Comparison of ENCODE assay signal across 15 cellular contexts in genomic region chr2:36463365-36463764, GRCh38.
A peak's percentile ranks its signal among the peaks of the same experiment; 100 is the strongest.
DNase-seq lines count a peak whose midpoint lies in the region; ATAC-seq and TF ChIP-seq lines count a peak whose summit lies in the region.
"Had no signal": no experiment of that assay in that cellular context is flagged by ENCODE, and none has a peak within 500 bp of the region (broad histone marks: within the 10 kb centered on the region; RNA-seq: fewer than 3 reads in every experiment).

No MANE protein-coding gene starts in this region.

- no peaks in the 10 kb centered on the region for H3K27me3 ChIP-seq in H7 (ENCODE audit: control insufficient read depth, insufficient read depth, low read length)
- no peaks in the 10 kb centered on the region for H3K27me3 ChIP-seq in esophagus muscularis mucosa
- no peaks in the 10 kb centered on the region for H3K27me3 ChIP-seq in CD4-positive, alpha-beta T cell (ENCODE audit: control insufficient read depth, insufficient read depth, low read length)

- H3K27ac ChIP-seq in esophagus muscularis mucosa (replicated peaks in 1 of 4): peak overlapping the region; percentile 6 to 70 (median 32)
- H3K27ac ChIP-seq in CD4-positive, alpha-beta T cell (ENCODE audit: low read depth, low read length): no peak overlapping the region
- H3K27ac ChIP-seq: C4-2B had no signal

- H3K4me3 ChIP-seq in H7 (ENCODE audit: insufficient read depth, low read depth, low read length): no peak overlapping the region
- H3K4me3 ChIP-seq in esophagus muscularis mucosa: no peak overlapping the region

- no peaks in the 10 kb centered on the region for H3K9me3 Mint-ChIP-seq in CD4-positive, alpha-beta T cell

- ATAC-seq in T-helper 17 cell: no peak
- no peak for ATAC-seq in CD4-positive, alpha-beta T cell (ENCODE audit: poor library complexity)

- DNase-seq in H7 (peak; percentile 13), T-helper 17 cell (no peak), esophagus muscularis mucosa (ENCODE audit: extremely low spot score) (peak; percentile 50), cerebellar nuclear complex (lab: John Stamatoyannopoulos, UW) (no peak), T-helper 2 cell (no peak)
- DNase-seq in activated naive CD4-positive, alpha-beta T cell (lab: John Stamatoyannopoulos, UW): no peak
- no peak for DNase-seq in CD4-positive, alpha-beta T cell
- DNase-seq: Calu3, DMS79 treated with DMSO at 0.1 percent for 48 hours, Kasumi-1, NCI-H1417, NCI-H1930, NCI-H2171 treated with DMSO at 0.1 percent for 48 hours, NCI-H524 had no signal

- no peak overlapping the region for H3K4me3 Mint-ChIP-seq in T-helper 17 cell
- H3K4me3 Mint-ChIP-seq in CD4-positive, alpha-beta T cell: no peak overlapping the region

- H3K27ac Mint-ChIP-seq in T-helper 17 cell: peak overlapping the region; percentile 53
- no peak overlapping the region for H3K27ac Mint-ChIP-seq in CD4-positive, alpha-beta T cell

- TF ChIP-seq EP300 in esophagus muscularis mucosa (IDR thresholded peaks at IDR 0.05): no peak

- H3K4me1 ChIP-seq in esophagus muscularis mucosa: peaks cover 30 to 67% (median 59%) of the 10 kb centered on the region in 4 donors

- no peaks in the 10 kb centered on the region for H3K36me3 Mint-ChIP-seq in T-helper 17 cell (ENCODE audit: low read depth)
- no peaks in the 10 kb centered on the region for H3K36me3 Mint-ChIP-seq in CD4-positive, alpha-beta T cell (ENCODE audit: low read depth)

- CTCF ChIA-PET in CD4-positive, alpha-beta T cell (lab: Charles Lee): no interaction called here

- no peaks in the 10 kb centered on the region for H3K9me3 ChIP-seq in T-helper 17 cell (ENCODE audit: control insufficient read depth, low read length, poor library complexity, severe bottlenecking)
- H3K9me3 ChIP-seq in esophagus muscularis mucosa: no peaks in the 10 kb centered on the region
- no peaks in the 10 kb centered on the region for H3K9me3 ChIP-seq in CD4-positive, alpha-beta T cell (ENCODE audit: control insufficient read depth, low read length)

- 77% methylated on average over 7 of the region's 7 CpGs for WGBS in esophagus muscularis mucosa

- TF ChIP-seq POLR2A in esophagus muscularis mucosa (IDR thresholded peaks at IDR 0.05; ENCODE audit: low read depth): no peak

- no peaks in the 10 kb centered on the region for H3K27me3 Mint-ChIP-seq in T-helper 17 cell
- H3K27me3 Mint-ChIP-seq in CD4-positive, alpha-beta T cell: no peaks in the 10 kb centered on the region

- no peak for TF ChIP-seq CTCF in esophagus muscularis mucosa (IDR thresholded peaks at IDR 0.05)
- TF ChIP-seq CTCF in CD4-positive, alpha-beta T cell (IDR thresholded peaks at IDR 0.05): no peak

- POLR2A ChIA-PET in CD4-positive, alpha-beta T cell (lab: Charles Lee): no interaction called here

- intact Hi-C loops in esophagus muscularis mucosa (cut with DNase I): no loop called here
- intact Hi-C loops in CD4-positive, alpha-beta T cell (cut with DNase I, micrococcal nuclease): no loop called here

- peaks cover 7% of the 10 kb centered on the region for H3K4me1 Mint-ChIP-seq in T-helper 17 cell
- H3K4me1 Mint-ChIP-seq in CD4-positive, alpha-beta T cell (ENCODE audit: low read depth): no peaks in the 10 kb centered on the region

- peaks cover 3% of the 10 kb centered on the region for H3K36me3 ChIP-seq in H7 (replicated peaks; ENCODE audit: control insufficient read depth, insufficient read depth, low read length)
- peaks cover 0 to 44% (median 29%) of the 10 kb centered on the region in 4 donors for H3K36me3 ChIP-seq in esophagus muscularis mucosa

Comparison
In these comparisons a context has a peak if more than half of its experiments do, and no peak if none do; other contexts are left out.
1. DNase-seq: peak in H7 (single experiment) and esophagus muscularis mucosa (single experiment); none in T-helper 17 cell (0 of 3), activated naive CD4-positive, alpha-beta T cell (0 of 4), cerebellar nuclear complex (0 of 2), CD4-positive, alpha-beta T cell (0 of 10) and T-helper 2 cell (0 of 5).